In genomic region chr19:48760514-48761221, GRCh38 we compare ENCODE assay signal across 17 cellular contexts. TPM values are rescaled to one million over a fixed set of nuclear protein-coding genes. Genes with fewer than 3 reads are reported as not detected.
DNase-seq lines count a peak whose midpoint lies in the region; ATAC-seq and TF ChIP-seq lines count a peak whose summit lies in the region.
"Had no signal": no experiment of that assay in that cellular context is flagged by ENCODE, and none has a peak within 500 bp of the region (broad histone marks: within the 10 kb centered on the region; RNA-seq: fewer than 3 reads in every experiment).

No MANE protein-coding gene starts in this region.

- no peaks in the 10 kb centered on the region for H3K9me3 ChIP-seq in Loucy (ENCODE audit: insufficient read depth, low read depth, low read length)
- no peaks in the 10 kb centered on the region for H3K9me3 ChIP-seq in spleen
- H3K9me3 ChIP-seq: tibial nerve had no signal

- DNase-seq in T-helper 1 cell (no peak), dermis blood vessel endothelial cell (peak; percentile 71), spleen (no peak), NCI-H524 treated with DMSO at 0.1 percent for 48 hours (lab: John Stamatoyannopoulos, UW) (no peak), COR-L47 (lab: John Stamatoyannopoulos, UW) (no peak)
- DNase-seq: activated CD4-positive, alpha-beta T cell treated with anti-CD3 and anti-CD28 coated beads for 1 hour; activated effector memory CD4-positive, alpha-beta T cell treated with Interleukin-2 at 50 U/mL for 16 hours; central memory CD4-positive, alpha-beta T cell; Karpas-422; NCI-H2081 had no signal

- no peaks in the 10 kb centered on the region for H4K20me1 ChIP-seq in Loucy (ENCODE audit: insufficient read depth, low read length, poor library complexity, severe bottlenecking)

- H3K27me3 ChIP-seq in Loucy (ENCODE audit: insufficient read depth, low read length, poor library complexity, severe bottlenecking) (no peaks in the 10 kb centered on the region), spleen (replicated peaks in 1 of 7) (peaks cover 0 to 31% (median 0%) of the 10 kb centered on the region in 7 donors)
- H3K27me3 ChIP-seq: tibial nerve had no signal

- no peaks in the 10 kb centered on the region for H3K9me2 ChIP-seq in Loucy (replicated peaks; ENCODE audit: low read depth, low read length)

- H3K4me1 ChIP-seq in Loucy (ENCODE audit: insufficient read depth, low read length, poor library complexity, severe bottlenecking) (peaks cover 4% of the 10 kb centered on the region), spleen (peaks cover 0 to 11% (median 0%) of the 10 kb centered on the region in 6 donors)
- H3K4me1 ChIP-seq: tibial nerve had no signal

- no peak for ATAC-seq in GM19397 (IDR thresholded peaks at IDR 0.05; ENCODE audit: unreplicated experiment)

- WGBS in spleen, 5 donors: 27 to 55% (median 33%) methylated on average over 12 to 16 of the region's 16 CpGs

- H3K79me2 ChIP-seq in Loucy (ENCODE audit: insufficient read depth, low read length): no peaks in the 10 kb centered on the region

- no peak for TF ChIP-seq POLR2A in spleen (IDR thresholded peaks at IDR 0.05)

- peak overlapping the region; percentile 11 for H3K27ac Mint-ChIP-seq in T-helper 1 cell treated with Interleukin-12 subunit alpha and Interleukin-12 subunit beta and Interleukin-4 antibody, amounts not matched to agents 30 μg/mL and 1 μg/mL, for 36 hours

- no peak overlapping the region for H3K9ac ChIP-seq in Loucy (ENCODE audit: low read depth, low read length, poor library complexity, severe bottlenecking)

- H3K27ac ChIP-seq in spleen: peak overlapping the region in 6 of 8 donors; percentile 16 to 72 (median 57)

- H3K4me3 ChIP-seq in Loucy (ENCODE audit: low read length, poor library complexity, severe bottlenecking): no peak overlapping the region
- no peak overlapping the region for H3K4me3 ChIP-seq in spleen
- H3K4me3 ChIP-seq: tibial nerve had no signal

- no peaks in the 10 kb centered on the region for H3K36me3 ChIP-seq in Loucy (ENCODE audit: insufficient read depth, low read length)
- H3K36me3 ChIP-seq in spleen: no peaks in the 10 kb centered on the region
- H3K36me3 ChIP-seq: tibial nerve had no signal

- no peak overlapping the region for H3K4me3 Mint-ChIP-seq in T-helper 1 cell treated with Interleukin-12 subunit alpha and Interleukin-12 subunit beta and Interleukin-4 antibody, amounts not matched to agents 30 μg/mL and 1 μg/mL, for 36 hours

- H3K36me3 Mint-ChIP-seq in T-helper 1 cell treated with Interleukin-12 subunit alpha and Interleukin-12 subunit beta and Interleukin-4 antibody, amounts not matched to agents 30 μg/mL and 1 μg/mL, for 36 hours (ENCODE audit: low read depth): no peaks in the 10 kb centered on the region

- TF ChIP-seq CTCF in Loucy (conservative IDR thresholded peaks at IDR 0.05; ENCODE audit: low read length) (no peak), spleen (IDR thresholded peaks at IDR 0.05 in 8 of 11, conservative IDR thresholded peaks at IDR 0.05 in 3 of 11) (no peak)

- H3F3A ChIP-seq in Loucy (ENCODE audit: low read depth): no peaks in the 10 kb centered on the region

- peaks cover 4% of the 10 kb centered on the region for H3K4me1 Mint-ChIP-seq in T-helper 1 cell treated with Interleukin-12 subunit alpha and Interleukin-12 subunit beta and Interleukin-4 antibody, amounts not matched to agents 30 μg/mL and 1 μg/mL, for 36 hours (ENCODE audit: low read depth)

- no peak overlapping the region for H3K4me2 ChIP-seq in Loucy (ENCODE audit: low read depth, low read length, poor library complexity, severe bottlenecking)

- H3K27me3 Mint-ChIP-seq in T-helper 1 cell treated with Interleukin-12 subunit alpha and Interleukin-12 subunit beta and Interleukin-4 antibody, amounts not matched to agents 30 μg/mL and 1 μg/mL, for 36 hours (ENCODE audit: low read depth): peaks cover 18% of the 10 kb centered on the region

- H3K9me3 Mint-ChIP-seq in T-helper 1 cell treated with Interleukin-12 subunit alpha and Interleukin-12 subunit beta and Interleukin-4 antibody, amounts not matched to agents 30 μg/mL and 1 μg/mL, for 36 hours: no peaks in the 10 kb centered on the region

- H2AFZ ChIP-seq in Loucy (ENCODE audit: low read length): peak overlapping the region; percentile 65

- intact Hi-C loops in spleen (cut with DNase I; ENCODE audit: low total_unique reads): no loop called here

RNA-seq across cellular contexts. Expression of gene FGF21, which starts 5.3 kb away (rescaled TPM):
- total RNA-seq in dermis blood vessel endothelial cell (not detected in 2 replicates), spleen (not detected)
- not detected for polyA plus RNA-seq in spleen
- total RNA-seq: A172, epithelial cell of proximal tubule, tibial nerve had no signal
- polyA plus RNA-seq: neural cell had no signal

RNA-seq across cellular contexts. Expression of gene FUT1, which starts 8.2 kb away (rescaled TPM):
- total RNA-seq in dermis blood vessel endothelial cell (8.1 and 10.9 TPM in 2 replicates), spleen (10 to 100 TPM in 4 of 7 donors, 1 to 10 TPM in 3; 5.6 to 22.9 (median 10.0) TPM)
- polyA plus RNA-seq in spleen: 1 to 10 TPM; 1.0 to 6.5 (median 2.7) TPM

RNA-seq across cellular contexts. Expression of gene IZUMO1, which starts 14.0 kb away (rescaled TPM):
- 0.17 and 0.28 TPM in 2 replicates for total RNA-seq in dermis blood vessel endothelial cell
- 1 to 10 TPM in 5 of 7 donors, under 1 TPM in 1, not detected in 1; 0.84 to 5.3 (median 1.8) TPM for total RNA-seq in spleen
- 1 to 10 TPM in 1 of 3 donors, under 1 TPM in 2; 0.26 to 1.0 (median 0.50) TPM for polyA plus RNA-seq in spleen
- total RNA-seq: A172, epithelial cell of proximal tubule had no signal
- polyA plus RNA-seq: neural cell had no signal

RNA-seq across cellular contexts. Expression of gene RASIP1, which starts 20.3 kb away (rescaled TPM):
- total RNA-seq in dermis blood vessel endothelial cell: 130 and 154 TPM in 2 replicates
- 10 to 100 TPM; 30.3 to 78.1 (median 39.8) TPM for total RNA-seq in spleen
- polyA plus RNA-seq in spleen: 10 to 100 TPM; 15.1 to 62.8 (median 42.1) TPM
- polyA plus RNA-seq: neural cell had no signal

RNA-seq across cellular contexts. Expression of gene MAMSTR, which starts 41.1 kb away (rescaled TPM):
- total RNA-seq in dermis blood vessel endothelial cell: 0.09 and 0.51 TPM in 2 replicates
- total RNA-seq in spleen: 10 to 100 TPM in 1 of 7 donors, 1 to 10 TPM in 6; 3.1 to 10.3 (median 4.0) TPM
- 10 to 100 TPM in 1 of 3 donors, 1 to 10 TPM in 1, under 1 TPM in 1; 0.93 to 10.7 (median 3.6) TPM for polyA plus RNA-seq in spleen
